ENCODE assay signal across 31 cellular contexts in genomic region chr13:51676739-51677138, GRCh38.
"Had no signal": no experiment of that assay in that cellular context is flagged by ENCODE, and none has a peak within 500 bp of the region (broad histone marks: within the 10 kb centered on the region; RNA-seq: fewer than 3 reads in every experiment).

No MANE protein-coding gene starts in this region.

- H3K4me1 ChIP-seq: psoas muscle, testis had no signal

- DNase-seq: naive B cell; naive thymus-derived CD8-positive, alpha-beta T cell; nephron progenitor cell; nucleus accumbens; pancreas; posterior cingulate gyrus; psoas muscle; spleen; stimulated activated CD4-positive, alpha-beta T cell treated with anti-CD3 and anti-CD28 coated beads, Interleukin-12 subunit alpha, Interleukin-12 subunit beta, amount 100 ng/mL, for 4 hours; stimulated activated CD4-positive, alpha-beta T cell treated with anti-CD3 and anti-CD28 coated beads, Interleukin-1b, Interleukin-23, amount 100 ng/mL, for 48 hours; stimulated activated CD4-positive, alpha-beta T cell treated with anti-CD3 and anti-CD28 coated beads, Interleukin-4, amount 100 ng/mL, for 1 hour; stimulated activated CD4-positive, alpha-beta T cell treated with anti-CD3 and anti-CD28 coated beads, Interleukin-4, amount 100 ng/mL, for 4 hours; stimulated activated CD8-positive, alpha-beta memory T cell treated with anti-CD3 and anti-CD28 coated beads, Interleukin-4, amount 100 ng/mL, for 48 hours; stimulated activated naive CD4-positive, alpha-beta T cell; stimulated activated naive CD8-positive, alpha-beta T cell treated with anti-CD3 and anti-CD28 coated beads, Interleukin-15, amount 100 ng/mL, for 72 hours; stimulated activated naive CD8-positive, alpha-beta T cell treated with anti-CD3 and anti-CD28 coated beads, Interleukin-15, Interleukin-2, amounts not matched to agents 100 U/mL and 50 U/mL, for 24 hours; substantia nigra; testis; tibial artery; trophoblast cell; upper lobe of left lung had no signal

- FAIRE-seq: pancreas, urothelium cell line had no signal

- H3K27ac ChIP-seq: neutrophil, pancreas, psoas muscle, spleen, testis, tibial artery, upper lobe of left lung had no signal

- H3K27ac Mint-ChIP-seq: nephron progenitor cell; progenitor cell of endocrine pancreas; stimulated activated memory B cell treated with anti-CD40 and anti-IgM and Interleukin-4, amounts not matched to agents 10 μg/mL and 1 μg/mL and 100 μg/mL, for 72 hours; stimulated activated naive CD8-positive, alpha-beta T cell treated with anti-CD3 and anti-CD28 coated beads, Interleukin-15, amount 100 ng/mL, for 72 hours had no signal

- H3K36me3 ChIP-seq: pancreas, suprapubic skin, tibial artery, upper lobe of left lung, vagina had no signal

- H3K4me3 Mint-ChIP-seq: naive B cell; naive thymus-derived CD8-positive, alpha-beta T cell; natural killer cell treated with Interleukin-12 subunit alpha and Interleukin-12 subunit beta and Interleukin-15 and Interleukin-18, amount 100 ng/mL, for 72 hours; nephron progenitor cell; neural crest cell; stimulated activated memory B cell treated with anti-CD40 and anti-IgM and Interleukin-4, amounts not matched to agents 10 μg/mL and 1 μg/mL and 100 μg/mL, for 72 hours; stimulated activated naive CD8-positive, alpha-beta T cell treated with anti-CD3 and anti-CD28 coated beads, Interleukin-15, amount 100 ng/mL, for 72 hours had no signal

- H3K27me3 Mint-ChIP-seq: naive B cell; naive thymus-derived CD8-positive, alpha-beta T cell; natural killer cell treated with Interleukin-12 subunit alpha and Interleukin-12 subunit beta and Interleukin-15 and Interleukin-18, amount 100 ng/mL, for 72 hours; progenitor cell of endocrine pancreas; stimulated activated memory B cell treated with anti-CD40 and anti-IgM and Interleukin-4, amounts not matched to agents 10 μg/mL and 1 μg/mL and 100 μg/mL, for 72 hours; stimulated activated naive CD8-positive, alpha-beta T cell treated with anti-CD3 and anti-CD28 coated beads, Interleukin-15, amount 100 ng/mL, for 72 hours had no signal

- H3K27me3 ChIP-seq: neutrophil, pancreas, spleen, suprapubic skin, testis, tibial artery, upper lobe of left lung, vagina had no signal

- H3K9me3 Mint-ChIP-seq: naive thymus-derived CD8-positive, alpha-beta T cell; stimulated activated memory B cell treated with anti-CD40 and anti-IgM and Interleukin-4, amounts not matched to agents 10 μg/mL and 1 μg/mL and 100 μg/mL, for 72 hours had no signal

- H3K9me3 ChIP-seq: neutrophil, pancreas, psoas muscle, spleen, suprapubic skin, testis, tibial artery, upper lobe of left lung, vagina had no signal

- H3K4me3 ChIP-seq: pancreas, psoas muscle, skin epidermis, smooth muscle cell, spleen, suprapubic skin, testis, tibial artery, upper lobe of left lung, vagina had no signal
